In the genomic region with DNA sequence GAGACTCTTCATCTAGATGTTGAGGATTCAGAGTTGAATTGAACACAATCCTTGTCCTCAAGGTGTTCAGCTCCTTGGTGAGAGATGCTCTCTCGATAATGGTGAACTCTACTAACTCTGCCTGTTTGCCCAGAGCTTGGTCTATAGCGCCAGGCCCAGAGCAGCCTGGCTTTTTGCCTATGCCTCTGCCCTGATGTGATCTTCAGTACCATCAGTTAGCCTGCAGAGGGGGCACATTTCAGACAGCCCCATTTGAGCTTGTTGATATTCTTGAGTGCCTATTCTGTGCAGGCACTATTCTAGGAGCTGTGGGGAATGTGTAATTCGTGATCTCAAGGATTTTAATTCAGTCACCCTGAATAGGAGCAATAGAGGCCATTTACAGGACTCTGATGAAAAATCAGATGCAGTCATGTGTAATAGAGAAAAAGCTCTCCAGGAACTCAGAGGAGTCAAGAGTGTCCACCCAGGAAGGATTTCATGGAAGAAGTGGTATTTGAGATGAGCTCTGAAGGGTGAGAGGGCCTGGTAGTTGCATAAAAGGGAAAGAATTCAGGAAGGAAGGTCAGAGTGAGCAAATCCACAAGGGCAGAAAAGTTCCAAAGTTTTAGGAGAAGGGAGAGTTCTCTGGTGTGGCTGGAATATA, we compare ENCODE assay signal across 8 cellular contexts. TPM values are rescaled to one million over a fixed set of nuclear protein-coding genes. Genes with fewer than 3 reads are reported as not detected.
DNase-seq lines count a peak whose midpoint lies in the region; ATAC-seq and TF ChIP-seq lines count a peak whose summit lies in the region.

No MANE protein-coding gene starts in this region.

- peaks cover 21% of the 10 kb centered on the region; the same call in 1 of the 2 replicates for H3K79me2 ChIP-seq in PC-9 (ENCODE audit: low read depth)
- H3K79me2 ChIP-seq in mesendoderm (ENCODE audit: control insufficient read depth, insufficient read depth, low read length), result no peaks in the 10 kb centered on the region

- no peak overlapping the region for H4K5ac ChIP-seq in mesendoderm (ENCODE audit: low read length)

- peaks cover 29% of the 10 kb centered on the region for H4K20me1 ChIP-seq in PC-9 (ENCODE audit: insufficient read depth)

- H3K9me3 ChIP-seq in PC-9 (ENCODE audit: insufficient read depth, low read depth), result no peaks in the 10 kb centered on the region
- H3K9me3 ChIP-seq in effector memory CD4-positive, alpha-beta T cell (ENCODE audit: control insufficient read depth, low read length), result no peaks in the 10 kb centered on the region

- no peak overlapping the region for H3K9ac ChIP-seq in mesendoderm (ENCODE audit: low read length)

- H2AK5ac ChIP-seq in mesendoderm (ENCODE audit: low read length), result no peak overlapping the region

- H4K8ac ChIP-seq in mesendoderm (ENCODE audit: low read depth, low read length), result no peak overlapping the region

- H3K27me3 ChIP-seq in PC-9 (ENCODE audit: insufficient read depth, low read depth) (no peaks in the 10 kb centered on the region), mesendoderm (ENCODE audit: insufficient read depth, low read length, poor library complexity) (no peaks in the 10 kb centered on the region)
- no peaks in the 10 kb centered on the region for H3K27me3 ChIP-seq in effector memory CD4-positive, alpha-beta T cell (replicated peaks; ENCODE audit: control insufficient read depth, insufficient read depth, low read length, poor library complexity, severe bottlenecking)

- no peak overlapping the region for H3K27ac ChIP-seq in PC-9
- peak overlapping the region; percentile 91 for H3K27ac ChIP-seq in caudate nucleus (ENCODE audit: low read depth, low read length)
- no peak overlapping the region for H3K27ac ChIP-seq in mesendoderm (ENCODE audit: low read depth, low read length)
- no peak overlapping the region for H3K27ac ChIP-seq in effector memory CD4-positive, alpha-beta T cell (ENCODE audit: insufficient read depth, low read length, poor library complexity, severe bottlenecking)

- H3K4me1 ChIP-seq in PC-9 (replicated peaks; ENCODE audit: insufficient read depth) (no peaks in the 10 kb centered on the region), mesendoderm (ENCODE audit: control insufficient read depth, low read depth, low read length) (no peaks in the 10 kb centered on the region)
- H3K4me1 ChIP-seq in effector memory CD4-positive, alpha-beta T cell (ENCODE audit: control insufficient read depth, insufficient read depth, low read length, poor library complexity, severe bottlenecking), result no peaks in the 10 kb centered on the region

- no peak overlapping the region for H2BK15ac ChIP-seq in mesendoderm (replicated peaks; ENCODE audit: low read depth)

- H3K4me3 ChIP-seq in PC-9, result no peak overlapping the region
- H3K4me3 ChIP-seq in mesendoderm (ENCODE audit: low read length), result no peak overlapping the region
- H3K4me3 ChIP-seq in effector memory CD4-positive, alpha-beta T cell (ENCODE audit: insufficient read depth, low read depth, low read length, poor library complexity, severe bottlenecking), result no peak overlapping the region

- no peaks in the 10 kb centered on the region for H3K79me1 ChIP-seq in mesendoderm (ENCODE audit: low read length)

- no peak overlapping the region for H2AFZ ChIP-seq in PC-9

- H3K4ac ChIP-seq in mesendoderm (ENCODE audit: low read depth, low read length), result no peak overlapping the region

- H3K36me3 ChIP-seq in PC-9 (ENCODE audit: low read depth) (peaks cover 81% of the 10 kb centered on the region), mesendoderm (ENCODE audit: control insufficient read depth, insufficient read depth, low read length) (peaks cover 20% of the 10 kb centered on the region)
- peaks cover 82% of the 10 kb centered on the region for H3K36me3 ChIP-seq in effector memory CD4-positive, alpha-beta T cell (ENCODE audit: control insufficient read depth, insufficient read depth, low read length)

- CTCF ChIA-PET in PC-9 (lab: Charles Lee), result interaction anchor here (0.6 to 1.3 kb wide), 8 partner anchors 9 to 145 kb away, joined by 3 to 8 read pairs (median 4); no protein-coding TSS in a partner anchor

- ATAC-seq in GM19397 (IDR thresholded peaks at IDR 0.05; ENCODE audit: unreplicated experiment) (no peak), HG03457 (IDR thresholded peaks at IDR 0.05; ENCODE audit: unreplicated experiment) (no peak)

- peaks cover 16% of the 10 kb centered on the region for H3F3A ChIP-seq in PC-9 (ENCODE audit: insufficient read depth, low read depth)

- H3K23ac ChIP-seq in mesendoderm (ENCODE audit: low read length), result no peak overlapping the region

- POLR2A ChIA-PET in PC-9 (lab: Charles Lee; ENCODE audit: unreplicated experiment), result interaction anchor here (0.7 kb wide), 1 partner anchor 28 kb away, joined by 3 read pairs; no protein-coding TSS in a partner anchor

- H3K18ac ChIP-seq in mesendoderm (ENCODE audit: low read length), result no peak overlapping the region

- no peak overlapping the region for H2BK5ac ChIP-seq in mesendoderm (ENCODE audit: low read length)

- no peaks in the 10 kb centered on the region for H3K9me2 ChIP-seq in PC-9 (ENCODE audit: insufficient read depth)

- H3K4me2 ChIP-seq in PC-9 (no peak overlapping the region), mesendoderm (ENCODE audit: low read length) (no peak overlapping the region)

- DNase-seq in AG08396 (ENCODE audit: low spot score), result peak; percentile 56
- DNase-seq in GM10266 (ENCODE audit: extremely low spot score), result no peak
- DNase-seq in PC-9, result no peak
- DNase-seq in caudate nucleus (lab: John Stamatoyannopoulos, UW), result peak in 39 of 61 donors; percentile 19 to 82 (median 54)
- DNase-seq in mesendoderm, result peak; percentile 59
- no peak for DNase-seq in effector memory CD4-positive, alpha-beta T cell

- BruUV-seq in PC-9 (replicated peaks; lab: Mats Ljungman, UMichigan), result no TSS peak

- no peak overlapping the region for H2BK120ac ChIP-seq in mesendoderm (ENCODE audit: low read depth, low read length)

- no CpG with 5 or more reads among the region's 3 CpGs for WGBS in mesendoderm (ENCODE audit: extremely low coverage, insufficient coverage, low lambda C conversion rate)

- intact Hi-C loops in PC-9 (cut with micrococcal nuclease; ENCODE audit: unreplicated experiment), result loop anchor here (2.0 kb wide), 1 partner anchor 42 kb away; no protein-coding TSS in a partner anchor

- TF ChIP-seq CTCF in GM10266 (IDR thresholded peaks at IDR 0.05; ENCODE audit: control insufficient read depth, insufficient read depth, low read depth, missing control alignments) (peak; percentile 33), PC-9 (conservative IDR thresholded peaks at IDR 0.05) (peak; percentile 79)

- H3K56ac ChIP-seq in mesendoderm (ENCODE audit: low read length), result no peak overlapping the region

RNA-seq across cellular contexts. Expression of gene GTPBP1, which starts 19.3 kb away (rescaled TPM):
- total RNA-seq in PC-9 (2021), result 79.3 and 94.7 TPM in 2 replicates
- 34.9 TPM for polyA plus RNA-seq in mesendoderm (2013, experiment 1 of 2)
- 34.2 TPM for polyA plus RNA-seq in mesendoderm (2013, experiment 2 of 2)

RNA-seq across cellular contexts. Expression of gene JOSD1, which starts 24.3 kb away (rescaled TPM):
- 102 and 110 TPM in 2 replicates for total RNA-seq in PC-9 (2021)
- polyA plus RNA-seq in mesendoderm (2013, experiment 1 of 2), result 17.5 TPM
- 16.2 TPM for polyA plus RNA-seq in mesendoderm (2013, experiment 2 of 2)

RNA-seq across cellular contexts. Expression of gene SUN2, which starts 30.7 kb away (rescaled TPM):
- 169 and 220 TPM in 2 replicates for total RNA-seq in PC-9 (2021)
- 5.8 TPM for polyA plus RNA-seq in mesendoderm (2013, experiment 1 of 2)
- 5.7 TPM for polyA plus RNA-seq in mesendoderm (2013, experiment 2 of 2)

RNA-seq across cellular contexts. Expression of gene TOMM22, which starts 43.3 kb away (rescaled TPM):
- total RNA-seq in PC-9 (2021), result 106 and 120 TPM in 2 replicates
- 90.1 TPM for polyA plus RNA-seq in mesendoderm (2013, experiment 1 of 2)
- 87.9 TPM for polyA plus RNA-seq in mesendoderm (2013, experiment 2 of 2)

Comparison
In these comparisons a context has a peak if more than half of its experiments do, and no peak if none do; other contexts are left out.
1. DNase-seq: peak in AG08396 (single experiment), caudate nucleus (39 of 61) and mesendoderm (single experiment); none in GM10266 (single experiment), PC-9 (0 of 2) and effector memory CD4-positive, alpha-beta T cell (0 of 3).